In the genomic region with DNA sequence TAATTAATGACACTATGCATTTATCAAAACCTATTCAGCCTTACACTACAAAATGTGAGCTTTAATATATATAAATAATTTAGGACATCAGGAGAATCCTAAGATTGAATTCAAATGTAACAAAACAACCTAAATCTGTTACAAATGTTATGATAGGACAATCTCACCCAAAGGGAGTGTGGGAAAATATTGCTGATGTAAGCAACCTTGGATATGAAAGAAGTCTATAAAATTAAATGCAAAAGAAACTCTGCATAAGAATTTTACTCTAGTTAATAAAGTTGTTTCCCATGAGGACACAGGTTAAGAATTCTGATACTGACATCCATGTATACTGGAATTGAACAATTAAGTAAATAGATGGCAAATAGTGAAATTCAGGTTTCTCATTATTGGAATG, we compare ENCODE assay signal across 8 cellular contexts.
"Had no signal": no experiment of that assay in that cellular context is flagged by ENCODE, and none has a peak within 500 bp of the region (broad histone marks: within the 10 kb centered on the region; RNA-seq: fewer than 3 reads in every experiment).

No MANE protein-coding gene starts in this region.

- FAIRE-seq: H54, HTR-8/SVneo had no signal

- H3K4me3 Mint-ChIP-seq: H9 had no signal

- H3K27ac Mint-ChIP-seq: H9 had no signal

- DNase-seq: GM23248, GOT3, H9, HCEC 1CT, KBM-7 had no signal

- H3K4me2 ChIP-seq: KMS-11 had no signal

- H3K9ac ChIP-seq: GM23248, KMS-11 had no signal

- H3K27ac ChIP-seq: GM23248, KMS-11 had no signal

- H2AFZ ChIP-seq: GM23248 had no signal

- H3K4me3 ChIP-seq: GM23248 had no signal
